Comparison of ENCODE assay signal across 1 cellular context in genomic region chr13:20709782-20710181, GRCh38.
TF ChIP-seq lines count a peak whose summit lies in the region.

No MANE protein-coding gene starts in this region.

TF ChIP-seq in SK-N-SH treated with all-trans-retinoic acid at 6 μM for 48 hours, 23 proteins besides CTCF, POLR2A, EP300 and RAD21 (continued from another document):
- no peak for TF ChIP-seq TSHZ2 (CRISPR knock-in tag; IDR thresholded peaks at IDR 0.05)
- TF ChIP-seq RARB (CRISPR knock-in tag; IDR thresholded peaks at IDR 0.05), result no peak
- TF ChIP-seq CSDC2 (CRISPR knock-in tag; IDR thresholded peaks at IDR 0.05), result no peak
- TF ChIP-seq ZFP30 (CRISPR knock-in tag; IDR thresholded peaks at IDR 0.05), result no peak
- no peak for TF ChIP-seq ISL1 (CRISPR knock-in tag; IDR thresholded peaks at IDR 0.05)
- TF ChIP-seq OSR1 (CRISPR knock-in tag; IDR thresholded peaks at IDR 0.05), result no peak
- TF ChIP-seq TOX (CRISPR knock-in tag; IDR thresholded peaks at IDR 0.05; ENCODE audit: borderline replicate concordance), result no peak
- TF ChIP-seq POU6F1 (CRISPR knock-in tag; IDR thresholded peaks at IDR 0.05; ENCODE audit: borderline replicate concordance, low read depth), result no peak
